In genomic region chr4:132859929-132860328, GRCh38 we compare ENCODE assay signal across 28 cellular contexts.
"Had no signal": no experiment of that assay in that cellular context is flagged by ENCODE, and none has a peak within 500 bp of the region (broad histone marks: within the 10 kb centered on the region; RNA-seq: fewer than 3 reads in every experiment).

No MANE protein-coding gene starts in this region.

- ATAC-seq: natural killer cell; psoas muscle; right cardiac atrium; sciatic nerve; stimulated activated memory B cell treated with anti-CD40 and anti-IgM and Interleukin-4, amounts not matched to agents 10 μg/mL and 1 μg/mL and 100 μg/mL, for 72 hours; stimulated activated naive CD8-positive, alpha-beta T cell treated with anti-CD3 and anti-CD28 coated beads, Interleukin-15, amount 100 ng/mL, for 72 hours; stimulated activated naive CD8-positive, alpha-beta T cell treated with anti-CD3 and anti-CD28 coated beads, Interleukin-15, Interleukin-2, amounts not matched to agents 100 U/mL and 50 U/mL, for 24 hours; upper lobe of right lung had no signal

- H3K4me2 ChIP-seq: neural progenitor cell, smooth muscle cell had no signal

- H3K4me3 ChIP-seq: neural progenitor cell, ovary, psoas muscle, skin epidermis, smooth muscle cell, spleen, suprapubic skin, testis, tibial artery, transverse colon, upper lobe of right lung, uterus had no signal

- H3K79me2 ChIP-seq: parathyroid adenoma had no signal

- H3K9me3 ChIP-seq: ovary, psoas muscle, spleen, suprapubic skin, testis, tibial artery, transverse colon, upper lobe of right lung, uterus had no signal

- H3K27me3 ChIP-seq: neural progenitor cell, ovary, spleen, suprapubic skin, testis, tibial artery, transverse colon, upper lobe of right lung, uterus had no signal

- H3K27ac ChIP-seq: neural progenitor cell, ovary, parathyroid adenoma, psoas muscle, skin epidermis, spleen, suprapubic skin, testis, tibial artery, transverse colon, upper lobe of right lung, uterus had no signal

- H2AFZ ChIP-seq: neural progenitor cell, parathyroid adenoma had no signal

- H3K36me3 ChIP-seq: neural progenitor cell, ovary, spleen, suprapubic skin, tibial artery, transverse colon, upper lobe of right lung, uterus had no signal

- H3K4me1 ChIP-seq: parathyroid adenoma, psoas muscle, spleen, suprapubic skin, testis, tibial artery, transverse colon, upper lobe of right lung, uterus had no signal

- DNase-seq: natural killer cell; occipital lobe; ovary; posterior cingulate gyrus; psoas muscle; right cardiac atrium; spleen; stimulated activated CD4-positive, alpha-beta T cell treated with anti-CD3 and anti-CD28 coated beads, Interleukin-12 subunit alpha, Interleukin-12 subunit beta, amount 100 ng/mL, for 4 hours; stimulated activated CD4-positive, alpha-beta T cell treated with anti-CD3 and anti-CD28 coated beads, Interleukin-1b, Interleukin-23, amount 100 ng/mL, for 48 hours; stimulated activated CD4-positive, alpha-beta T cell treated with anti-CD3 and anti-CD28 coated beads, Interleukin-4, amount 100 ng/mL, for 1 hour; stimulated activated CD4-positive, alpha-beta T cell treated with anti-CD3 and anti-CD28 coated beads, Interleukin-4, amount 100 ng/mL, for 4 hours; stimulated activated CD8-positive, alpha-beta memory T cell treated with anti-CD3 and anti-CD28 coated beads, Interleukin-4, amount 100 ng/mL, for 48 hours; stimulated activated naive CD4-positive, alpha-beta T cell; stimulated activated naive CD8-positive, alpha-beta T cell treated with anti-CD3 and anti-CD28 coated beads, Interleukin-15, amount 100 ng/mL, for 72 hours; stimulated activated naive CD8-positive, alpha-beta T cell treated with anti-CD3 and anti-CD28 coated beads, Interleukin-15, Interleukin-2, amounts not matched to agents 100 U/mL and 50 U/mL, for 24 hours; substantia nigra; testis; tibial artery; transverse colon; upper lobe of right lung; uterus had no signal

- H3K9ac ChIP-seq: neural progenitor cell, parathyroid adenoma had no signal
